1 cellular context compared by ENCODE assay signal in the genomic region with DNA sequence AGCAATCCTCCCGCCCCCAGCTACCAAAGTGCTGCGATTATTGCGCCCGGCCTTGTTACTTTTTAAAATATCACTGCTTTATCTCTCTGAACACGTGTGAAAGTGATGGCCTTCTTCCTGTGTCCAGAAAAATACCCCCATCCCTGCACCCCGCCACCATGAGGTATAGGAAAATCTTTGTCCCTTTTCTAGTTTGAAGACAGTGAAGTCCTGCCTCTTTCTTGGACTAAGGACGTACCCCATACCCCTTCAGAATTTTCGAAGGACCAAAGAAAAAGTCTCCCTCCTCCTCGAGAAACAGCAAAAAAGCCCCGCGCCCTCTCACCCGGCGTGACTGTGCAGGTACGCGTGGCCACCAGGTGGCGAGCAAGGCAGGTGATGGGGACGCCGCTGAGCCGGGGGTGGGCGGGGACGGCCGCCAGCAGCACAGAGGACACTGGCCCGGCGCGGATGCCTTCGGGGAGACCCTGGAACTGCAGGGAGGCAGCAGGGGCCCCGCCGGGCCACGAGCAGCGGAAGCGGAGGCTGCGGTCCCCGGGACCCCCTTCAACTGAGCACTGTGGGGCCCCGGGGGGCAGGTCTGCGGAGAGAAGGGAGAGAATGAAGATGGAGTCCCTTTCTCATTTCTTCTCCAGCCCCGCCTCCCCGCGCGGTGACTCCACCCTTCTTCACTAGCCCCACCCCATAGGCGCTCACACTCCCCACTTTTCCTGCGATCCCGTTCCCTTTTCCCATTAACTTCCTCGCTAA.
TF ChIP-seq lines count a peak whose summit lies in the region.

No MANE protein-coding gene starts in this region.

TF ChIP-seq in K562, 482 proteins besides CTCF, POLR2A, EP300 and RAD21 (continued from another document and continues in another):
- TF ChIP-seq, protein P1, sequence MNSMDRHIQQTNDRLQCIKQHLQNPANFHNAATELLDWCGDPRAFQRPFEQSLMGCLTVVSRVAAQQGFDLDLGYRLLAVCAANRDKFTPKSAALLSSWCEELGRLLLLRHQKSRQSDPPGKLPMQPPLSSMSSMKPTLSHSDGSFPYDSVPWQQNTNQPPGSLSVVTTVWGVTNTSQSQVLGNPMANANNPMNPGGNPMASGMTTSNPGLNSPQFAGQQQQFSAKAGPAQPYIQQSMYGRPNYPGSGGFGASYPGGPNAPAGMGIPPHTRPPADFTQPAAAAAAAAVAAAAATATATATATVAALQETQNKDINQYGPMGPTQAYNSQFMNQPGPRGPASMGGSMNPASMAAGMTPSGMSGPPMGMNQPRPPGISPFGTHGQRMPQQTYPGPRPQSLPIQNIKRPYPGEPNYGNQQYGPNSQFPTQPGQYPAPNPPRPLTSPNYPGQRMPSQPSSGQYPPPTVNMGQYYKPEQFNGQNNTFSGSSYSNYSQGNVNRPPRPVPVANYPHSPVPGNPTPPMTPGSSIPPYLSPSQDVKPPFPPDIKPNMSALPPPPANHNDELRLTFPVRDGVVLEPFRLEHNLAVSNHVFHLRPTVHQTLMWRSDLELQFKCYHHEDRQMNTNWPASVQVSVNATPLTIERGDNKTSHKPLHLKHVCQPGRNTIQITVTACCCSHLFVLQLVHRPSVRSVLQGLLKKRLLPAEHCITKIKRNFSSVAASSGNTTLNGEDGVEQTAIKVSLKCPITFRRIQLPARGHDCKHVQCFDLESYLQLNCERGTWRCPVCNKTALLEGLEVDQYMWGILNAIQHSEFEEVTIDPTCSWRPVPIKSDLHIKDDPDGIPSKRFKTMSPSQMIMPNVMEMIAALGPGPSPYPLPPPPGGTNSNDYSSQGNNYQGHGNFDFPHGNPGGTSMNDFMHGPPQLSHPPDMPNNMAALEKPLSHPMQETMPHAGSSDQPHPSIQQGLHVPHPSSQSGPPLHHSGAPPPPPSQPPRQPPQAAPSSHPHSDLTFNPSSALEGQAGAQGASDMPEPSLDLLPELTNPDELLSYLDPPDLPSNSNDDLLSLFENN (IDR thresholded peaks at IDR 0.05; ENCODE audit: low read depth in 2 of 2, low read length in 2 of 2): no peak
- no peak for TF ChIP-seq ZNF584 (CRISPR knock-in tag; IDR thresholded peaks at IDR 0.05; ENCODE audit: low read depth)
- TF ChIP-seq, protein P2, sequence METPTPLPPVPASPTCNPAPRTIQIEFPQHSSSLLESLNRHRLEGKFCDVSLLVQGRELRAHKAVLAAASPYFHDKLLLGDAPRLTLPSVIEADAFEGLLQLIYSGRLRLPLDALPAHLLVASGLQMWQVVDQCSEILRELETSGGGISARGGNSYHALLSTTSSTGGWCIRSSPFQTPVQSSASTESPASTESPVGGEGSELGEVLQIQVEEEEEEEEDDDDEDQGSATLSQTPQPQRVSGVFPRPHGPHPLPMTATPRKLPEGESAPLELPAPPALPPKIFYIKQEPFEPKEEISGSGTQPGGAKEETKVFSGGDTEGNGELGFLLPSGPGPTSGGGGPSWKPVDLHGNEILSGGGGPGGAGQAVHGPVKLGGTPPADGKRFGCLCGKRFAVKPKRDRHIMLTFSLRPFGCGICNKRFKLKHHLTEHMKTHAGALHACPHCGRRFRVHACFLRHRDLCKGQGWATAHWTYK (CRISPR knock-in tag; IDR thresholded peaks at IDR 0.05): no peak
- no peak for TF ChIP-seq KDM5B (IDR thresholded peaks at IDR 0.05; ENCODE audit: insufficient replicate concordance, low read depth, low read length)
- no peak for TF ChIP-seq ZFP30 (CRISPR knock-in tag; IDR thresholded peaks at IDR 0.05; ENCODE audit: borderline replicate concordance)
- TF ChIP-seq NELFE (IDR thresholded peaks at IDR 0.05; ENCODE audit: insufficient read depth, insufficient read length): no peak
- peak; percentile 33; the same call in 1 of the 2 replicates for TF ChIP-seq FOSL1 (tag; conservative IDR thresholded peaks at IDR 0.05)
- TF ChIP-seq ESRRB (CRISPR knock-in tag; IDR thresholded peaks at IDR 0.05; ENCODE audit: borderline replicate concordance): no peak
- TF ChIP-seq, protein P3, sequence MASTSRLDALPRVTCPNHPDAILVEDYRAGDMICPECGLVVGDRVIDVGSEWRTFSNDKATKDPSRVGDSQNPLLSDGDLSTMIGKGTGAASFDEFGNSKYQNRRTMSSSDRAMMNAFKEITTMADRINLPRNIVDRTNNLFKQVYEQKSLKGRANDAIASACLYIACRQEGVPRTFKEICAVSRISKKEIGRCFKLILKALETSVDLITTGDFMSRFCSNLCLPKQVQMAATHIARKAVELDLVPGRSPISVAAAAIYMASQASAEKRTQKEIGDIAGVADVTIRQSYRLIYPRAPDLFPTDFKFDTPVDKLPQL (IDR thresholded peaks at IDR 0.05; ENCODE audit: extremely low read depth, insufficient read length): no peak
- no peak for TF ChIP-seq ZKSCAN1 (IDR thresholded peaks at IDR 0.05; ENCODE audit: low read depth, low read length)
- TF ChIP-seq, protein P4, sequence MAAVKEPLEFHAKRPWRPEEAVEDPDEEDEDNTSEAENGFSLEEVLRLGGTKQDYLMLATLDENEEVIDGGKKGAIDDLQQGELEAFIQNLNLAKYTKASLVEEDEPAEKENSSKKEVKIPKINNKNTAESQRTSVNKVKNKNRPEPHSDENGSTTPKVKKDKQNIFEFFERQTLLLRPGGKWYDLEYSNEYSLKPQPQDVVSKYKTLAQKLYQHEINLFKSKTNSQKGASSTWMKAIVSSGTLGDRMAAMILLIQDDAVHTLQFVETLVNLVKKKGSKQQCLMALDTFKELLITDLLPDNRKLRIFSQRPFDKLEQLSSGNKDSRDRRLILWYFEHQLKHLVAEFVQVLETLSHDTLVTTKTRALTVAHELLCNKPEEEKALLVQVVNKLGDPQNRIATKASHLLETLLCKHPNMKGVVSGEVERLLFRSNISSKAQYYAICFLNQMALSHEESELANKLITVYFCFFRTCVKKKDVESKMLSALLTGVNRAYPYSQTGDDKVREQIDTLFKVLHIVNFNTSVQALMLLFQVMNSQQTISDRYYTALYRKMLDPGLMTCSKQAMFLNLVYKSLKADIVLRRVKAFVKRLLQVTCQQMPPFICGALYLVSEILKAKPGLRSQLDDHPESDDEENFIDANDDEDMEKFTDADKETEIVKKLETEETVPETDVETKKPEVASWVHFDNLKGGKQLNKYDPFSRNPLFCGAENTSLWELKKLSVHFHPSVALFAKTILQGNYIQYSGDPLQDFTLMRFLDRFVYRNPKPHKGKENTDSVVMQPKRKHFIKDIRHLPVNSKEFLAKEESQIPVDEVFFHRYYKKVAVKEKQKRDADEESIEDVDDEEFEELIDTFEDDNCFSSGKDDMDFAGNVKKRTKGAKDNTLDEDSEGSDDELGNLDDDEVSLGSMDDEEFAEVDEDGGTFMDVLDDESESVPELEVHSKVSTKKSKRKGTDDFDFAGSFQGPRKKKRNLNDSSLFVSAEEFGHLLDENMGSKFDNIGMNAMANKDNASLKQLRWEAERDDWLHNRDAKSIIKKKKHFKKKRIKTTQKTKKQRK (IDR thresholded peaks at IDR 0.05; ENCODE audit: borderline replicate concordance, low read depth, low read length): no peak
- TF ChIP-seq PHF21A (IDR thresholded peaks at IDR 0.05; ENCODE audit: borderline replicate concordance, low read depth): 0 out of 2 replicates have a peak, but pooled peaks have one; percentile 22
- no peak for TF ChIP-seq RUNX1 (IDR thresholded peaks at IDR 0.05; ENCODE audit: low read depth)
- TF ChIP-seq, protein P5, sequence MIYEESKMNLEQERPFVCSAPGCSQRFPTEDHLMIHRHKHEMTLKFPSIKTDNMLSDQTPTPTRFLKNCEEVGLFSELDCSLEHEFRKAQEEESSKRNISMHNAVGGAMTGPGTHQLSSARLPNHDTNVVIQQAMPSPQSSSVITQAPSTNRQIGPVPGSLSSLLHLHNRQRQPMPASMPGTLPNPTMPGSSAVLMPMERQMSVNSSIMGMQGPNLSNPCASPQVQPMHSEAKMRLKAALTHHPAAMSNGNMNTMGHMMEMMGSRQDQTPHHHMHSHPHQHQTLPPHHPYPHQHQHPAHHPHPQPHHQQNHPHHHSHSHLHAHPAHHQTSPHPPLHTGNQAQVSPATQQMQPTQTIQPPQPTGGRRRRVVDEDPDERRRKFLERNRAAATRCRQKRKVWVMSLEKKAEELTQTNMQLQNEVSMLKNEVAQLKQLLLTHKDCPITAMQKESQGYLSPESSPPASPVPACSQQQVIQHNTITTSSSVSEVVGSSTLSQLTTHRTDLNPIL (CRISPR knock-in tag; IDR thresholded peaks at IDR 0.05): no peak
- TF ChIP-seq ZBTB7A (IDR thresholded peaks at IDR 0.05; ENCODE audit: borderline replicate concordance, control insufficient read depth, low read depth, low read length): peak; percentile 38; the same call in 1 of the 2 replicates
- peak; percentile 46; the same call in 1 of the 2 replicates for TF ChIP-seq SP1 (CRISPR knock-in tag; IDR thresholded peaks at IDR 0.05)
- TF ChIP-seq ZNF586 (CRISPR knock-in tag; conservative IDR thresholded peaks at IDR 0.05): no peak
- TF ChIP-seq MBD2 (IDR thresholded peaks at IDR 0.05; ENCODE audit: borderline replicate concordance, low read depth): no peak
- TF ChIP-seq POLR2AphosphoS5 (IDR thresholded peaks at IDR 0.05; ENCODE audit: control insufficient read depth, insufficient read depth, low read depth, low read length): no peak
- 0 out of 2 replicates have a peak, but pooled peaks have one; percentile 13 for TF ChIP-seq GTF2E2 (tag; IDR thresholded peaks at IDR 0.05)
- TF ChIP-seq ZBED1 (IDR thresholded peaks at IDR 0.05): no peak
- TF ChIP-seq ZNF668 (CRISPR knock-in tag; IDR thresholded peaks at IDR 0.05): no peak
- no peak for TF ChIP-seq SMAD1 (IDR thresholded peaks at IDR 0.05; ENCODE audit: low read depth, low read length, partially characterized antibody)
- TF ChIP-seq, protein P6, sequence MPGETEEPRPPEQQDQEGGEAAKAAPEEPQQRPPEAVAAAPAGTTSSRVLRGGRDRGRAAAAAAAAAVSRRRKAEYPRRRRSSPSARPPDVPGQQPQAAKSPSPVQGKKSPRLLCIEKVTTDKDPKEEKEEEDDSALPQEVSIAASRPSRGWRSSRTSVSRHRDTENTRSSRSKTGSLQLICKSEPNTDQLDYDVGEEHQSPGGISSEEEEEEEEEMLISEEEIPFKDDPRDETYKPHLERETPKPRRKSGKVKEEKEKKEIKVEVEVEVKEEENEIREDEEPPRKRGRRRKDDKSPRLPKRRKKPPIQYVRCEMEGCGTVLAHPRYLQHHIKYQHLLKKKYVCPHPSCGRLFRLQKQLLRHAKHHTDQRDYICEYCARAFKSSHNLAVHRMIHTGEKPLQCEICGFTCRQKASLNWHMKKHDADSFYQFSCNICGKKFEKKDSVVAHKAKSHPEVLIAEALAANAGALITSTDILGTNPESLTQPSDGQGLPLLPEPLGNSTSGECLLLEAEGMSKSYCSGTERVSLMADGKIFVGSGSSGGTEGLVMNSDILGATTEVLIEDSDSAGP (CRISPR knock-in tag; IDR thresholded peaks at IDR 0.05): no peak
- peak; percentile 67 for TF ChIP-seq MYC (IDR thresholded peaks at IDR 0.05; ENCODE audit: low read depth, low read length)
- no peak for TF ChIP-seq MYC (CRISPR knock-in tag; IDR thresholded peaks at IDR 0.05; ENCODE audit: borderline replicate concordance, low read depth)
- TF ChIP-seq POLR3G (IDR thresholded peaks at IDR 0.05; ENCODE audit: extremely low read depth, insufficient read length, insufficient replicate concordance): no peak
- peak; percentile 46; the same call in 1 of the 2 replicates for TF ChIP-seq RAD51 (IDR thresholded peaks at IDR 0.05; ENCODE audit: borderline replicate concordance, low read depth)
- TF ChIP-seq TBL1XR1 (IDR thresholded peaks at IDR 0.05; ENCODE audit: low read length in 2 of 2): no peak
- no peak for TF ChIP-seq E2F3 (CRISPR knock-in tag; IDR thresholded peaks at IDR 0.05)
- TF ChIP-seq POU5F1 (IDR thresholded peaks at IDR 0.05; ENCODE audit: borderline replicate concordance, low read depth, low read length, partially characterized antibody): no peak
- TF ChIP-seq, protein P7, sequence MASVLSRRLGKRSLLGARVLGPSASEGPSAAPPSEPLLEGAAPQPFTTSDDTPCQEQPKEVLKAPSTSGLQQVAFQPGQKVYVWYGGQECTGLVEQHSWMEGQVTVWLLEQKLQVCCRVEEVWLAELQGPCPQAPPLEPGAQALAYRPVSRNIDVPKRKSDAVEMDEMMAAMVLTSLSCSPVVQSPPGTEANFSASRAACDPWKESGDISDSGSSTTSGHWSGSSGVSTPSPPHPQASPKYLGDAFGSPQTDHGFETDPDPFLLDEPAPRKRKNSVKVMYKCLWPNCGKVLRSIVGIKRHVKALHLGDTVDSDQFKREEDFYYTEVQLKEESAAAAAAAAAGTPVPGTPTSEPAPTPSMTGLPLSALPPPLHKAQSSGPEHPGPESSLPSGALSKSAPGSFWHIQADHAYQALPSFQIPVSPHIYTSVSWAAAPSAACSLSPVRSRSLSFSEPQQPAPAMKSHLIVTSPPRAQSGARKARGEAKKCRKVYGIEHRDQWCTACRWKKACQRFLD (CRISPR knock-in tag; IDR thresholded peaks at IDR 0.05): no peak
- no peak; the same call in 1 of the 2 replicates for TF ChIP-seq KAT7 (CRISPR knock-in tag; IDR thresholded peaks at IDR 0.05; ENCODE audit: borderline replicate concordance)
- TF ChIP-seq HCFC1 (IDR thresholded peaks at IDR 0.05; ENCODE audit: low read depth, low read length): 0 out of 2 replicates have a peak, but pooled peaks have one; percentile 33
- TF ChIP-seq, protein P8, sequence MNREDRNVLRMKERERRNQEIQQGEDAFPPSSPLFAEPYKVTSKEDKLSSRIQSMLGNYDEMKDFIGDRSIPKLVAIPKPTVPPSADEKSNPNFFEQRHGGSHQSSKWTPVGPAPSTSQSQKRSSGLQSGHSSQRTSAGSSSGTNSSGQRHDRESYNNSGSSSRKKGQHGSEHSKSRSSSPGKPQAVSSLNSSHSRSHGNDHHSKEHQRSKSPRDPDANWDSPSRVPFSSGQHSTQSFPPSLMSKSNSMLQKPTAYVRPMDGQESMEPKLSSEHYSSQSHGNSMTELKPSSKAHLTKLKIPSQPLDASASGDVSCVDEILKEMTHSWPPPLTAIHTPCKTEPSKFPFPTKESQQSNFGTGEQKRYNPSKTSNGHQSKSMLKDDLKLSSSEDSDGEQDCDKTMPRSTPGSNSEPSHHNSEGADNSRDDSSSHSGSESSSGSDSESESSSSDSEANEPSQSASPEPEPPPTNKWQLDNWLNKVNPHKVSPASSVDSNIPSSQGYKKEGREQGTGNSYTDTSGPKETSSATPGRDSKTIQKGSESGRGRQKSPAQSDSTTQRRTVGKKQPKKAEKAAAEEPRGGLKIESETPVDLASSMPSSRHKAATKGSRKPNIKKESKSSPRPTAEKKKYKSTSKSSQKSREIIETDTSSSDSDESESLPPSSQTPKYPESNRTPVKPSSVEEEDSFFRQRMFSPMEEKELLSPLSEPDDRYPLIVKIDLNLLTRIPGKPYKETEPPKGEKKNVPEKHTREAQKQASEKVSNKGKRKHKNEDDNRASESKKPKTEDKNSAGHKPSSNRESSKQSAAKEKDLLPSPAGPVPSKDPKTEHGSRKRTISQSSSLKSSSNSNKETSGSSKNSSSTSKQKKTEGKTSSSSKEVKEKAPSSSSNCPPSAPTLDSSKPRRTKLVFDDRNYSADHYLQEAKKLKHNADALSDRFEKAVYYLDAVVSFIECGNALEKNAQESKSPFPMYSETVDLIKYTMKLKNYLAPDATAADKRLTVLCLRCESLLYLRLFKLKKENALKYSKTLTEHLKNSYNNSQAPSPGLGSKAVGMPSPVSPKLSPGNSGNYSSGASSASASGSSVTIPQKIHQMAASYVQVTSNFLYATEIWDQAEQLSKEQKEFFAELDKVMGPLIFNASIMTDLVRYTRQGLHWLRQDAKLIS (CRISPR knock-in tag; IDR thresholded peaks at IDR 0.05): no peak
- TF ChIP-seq TAF7 (tag; IDR thresholded peaks at IDR 0.05): no peak
- TF ChIP-seq, protein P9, sequence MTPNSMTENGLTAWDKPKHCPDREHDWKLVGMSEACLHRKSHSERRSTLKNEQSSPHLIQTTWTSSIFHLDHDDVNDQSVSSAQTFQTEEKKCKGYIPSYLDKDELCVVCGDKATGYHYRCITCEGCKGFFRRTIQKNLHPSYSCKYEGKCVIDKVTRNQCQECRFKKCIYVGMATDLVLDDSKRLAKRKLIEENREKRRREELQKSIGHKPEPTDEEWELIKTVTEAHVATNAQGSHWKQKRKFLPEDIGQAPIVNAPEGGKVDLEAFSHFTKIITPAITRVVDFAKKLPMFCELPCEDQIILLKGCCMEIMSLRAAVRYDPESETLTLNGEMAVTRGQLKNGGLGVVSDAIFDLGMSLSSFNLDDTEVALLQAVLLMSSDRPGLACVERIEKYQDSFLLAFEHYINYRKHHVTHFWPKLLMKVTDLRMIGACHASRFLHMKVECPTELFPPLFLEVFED (CRISPR knock-in tag; conservative IDR thresholded peaks at IDR 0.05): no peak
